In genomic region chr11:69064394-69064957, GRCh38 we compare ENCODE assay signal across 28 cellular contexts. TPM values are rescaled to one million over a fixed set of nuclear protein-coding genes. Genes with fewer than 3 reads are reported as not detected.
A peak's percentile ranks its signal among the peaks of the same experiment; 100 is the strongest.
DNase-seq lines count a peak whose midpoint lies in the region; ATAC-seq, FAIRE-seq and TF ChIP-seq lines count a peak whose summit lies in the region.
"Had no signal": no experiment of that assay in that cellular context is flagged by ENCODE, and none has a peak within 500 bp of the region (broad histone marks: within the 10 kb centered on the region; RNA-seq: fewer than 3 reads in every experiment).

No MANE protein-coding gene starts in this region.

- H3K9me3 Mint-ChIP-seq in immature natural killer cell, result no peaks in the 10 kb centered on the region
- H3K9me3 Mint-ChIP-seq: CD8-positive, alpha-beta T cell had no signal

- H3K4me1 Mint-ChIP-seq in immature natural killer cell, result peaks cover 0 to 4% of the 10 kb centered on the region in 2 donors

- in situ Hi-C loops in GM12878 (cut with MboI), result no loop called here

- H3K27ac Mint-ChIP-seq in immature natural killer cell, result no peak overlapping the region
- H3K27ac Mint-ChIP-seq: CD8-positive, alpha-beta T cell had no signal

- no peak overlapping the region for H3K27ac ChIP-seq in HEK293 (ENCODE audit: extremely low read depth, low read depth, low read length)
- H3K27ac ChIP-seq in GM12878 (ENCODE audit: control insufficient read depth, insufficient read depth), result no peak overlapping the region
- H3K27ac ChIP-seq in osteoblast (ENCODE audit: low read depth, low read length), result no peak overlapping the region
- H3K27ac ChIP-seq: RWPE1, SK-N-MC had no signal

- H3K79me2 ChIP-seq in GM12878 (ENCODE audit: control insufficient read depth, insufficient read depth, low read length) (no peaks in the 10 kb centered on the region), osteoblast (ENCODE audit: insufficient read depth, low read length) (peaks cover 4% of the 10 kb centered on the region)

- no peak for FAIRE-seq in GM12878 (lab: Jason Lieb, UNC)
- FAIRE-seq: GM12891 had no signal

- no peaks in the 10 kb centered on the region for H3K4me1 ChIP-seq in HEK293 (ENCODE audit: control insufficient read depth, insufficient read depth, low read length)
- H3K4me1 ChIP-seq in GM12878 (ENCODE audit: control insufficient read depth, insufficient read depth, low read length), result no peaks in the 10 kb centered on the region
- no peaks in the 10 kb centered on the region for H3K4me1 ChIP-seq in osteoblast (ENCODE audit: insufficient read depth, low read length)

- no peaks in the 10 kb centered on the region for H4K20me1 ChIP-seq in GM12878 (ENCODE audit: control insufficient read depth, insufficient read depth)
- H4K20me1 ChIP-seq in osteoblast (ENCODE audit: insufficient read depth, low read length), result peaks cover 24% of the 10 kb centered on the region

- no peak for TF ChIP-seq CTCF in HEK293 (tag by site-specific recombination; IDR thresholded peaks at IDR 0.05)
- no peak for TF ChIP-seq CTCF in GM12878 (IDR thresholded peaks at IDR 0.05 in 2 of 3, conservative IDR thresholded peaks at IDR 0.05 in 1 of 3; ENCODE audit: control insufficient read depth in 2 of 3, extremely low read depth in 1 of 3, insufficient read depth in 1 of 3, low read depth in 3 of 3, low read length in 3 of 3)
- no peak for TF ChIP-seq CTCF in osteoblast (IDR thresholded peaks at IDR 0.05; ENCODE audit: extremely low read depth, low read depth, low read length)

- TF ChIP-seq POLR2A in GM12878 (IDR thresholded peaks at IDR 0.05; ENCODE audit: low read depth, low read length), result 0 out of 2 replicates have a peak, but pooled peaks have one; percentile 14

- no peak overlapping the region for H3K4me3 Mint-ChIP-seq in immature natural killer cell
- H3K4me3 Mint-ChIP-seq: CD8-positive, alpha-beta T cell had no signal

- DNase-seq in GM12878 (ENCODE audit: low read depth, low spot score) (no peak), immature natural killer cell (peak; percentile 42 to 52 (median 43)), osteoblast (ENCODE audit: insufficient read length, low spot score, missing footprints) (peak; percentile 82)
- DNase-seq: C1 segment of cervical spinal cord, DMS 273 treated with DMSO at 0.1 percent for 48 hours, DMS79, EL, GDM1, H7, KG1, MG63, NCI-H1048, NCI-H1417, NCI-H1694 treated with DMSO at 0.1 percent for 48 hours, NCI-H2081, NCI-H2227 treated with DMSO at 0.1 percent for 48 hours, NCI-H526 treated with DMSO at 0.1 percent for 48 hours, SHP77 treated with DMSO at 0.1 percent for 48 hours, SW 1271 had no signal

- TF ChIP-seq RAD21 in GM12878 (IDR thresholded peaks at IDR 0.05; ENCODE audit: insufficient read depth, low read depth, low read length), result no peak

- H3K27me3 ChIP-seq in GM12878 (replicated peaks in 1 of 2; ENCODE audit: control insufficient read depth in 2 of 2, insufficient read depth in 2 of 2, low read length in 1 of 2) (no peaks in the 10 kb centered on the region), osteoblast (ENCODE audit: insufficient read depth, low read length) (no peaks in the 10 kb centered on the region)
- H3K27me3 ChIP-seq: MG63 had no signal

- ATAC-seq in GM12878 (no peak), HG03280 (IDR thresholded peaks at IDR 0.05; ENCODE audit: unreplicated experiment) (no peak), GM19467 (IDR thresholded peaks at IDR 0.05; ENCODE audit: unreplicated experiment) (no peak), HG02938 (IDR thresholded peaks at IDR 0.05; ENCODE audit: unreplicated experiment) (no peak)
- ATAC-seq: CD8-positive, alpha-beta T cell had no signal

- no peak overlapping the region for H3K9ac ChIP-seq in GM12878 (ENCODE audit: control insufficient read depth, insufficient read depth, low read length)

- H3K36me3 ChIP-seq in HEK293 (ENCODE audit: control insufficient read depth in 2 of 2, insufficient read depth in 1 of 2, low read length in 2 of 2) (peaks cover 0 to 37% of the 10 kb centered on the region in 2 experiments; a peak in 2 of 3 replicates), GM12878 (ENCODE audit: control insufficient read depth in 2 of 2, insufficient read depth in 2 of 2, low read length in 1 of 2) (peaks cover 0 to 14% of the 10 kb centered on the region in 2 experiments; a peak in 3 of 4 replicates), osteoblast (ENCODE audit: insufficient read depth, low read length) (no peaks in the 10 kb centered on the region)
- H3K36me3 ChIP-seq: MG63 had no signal

- no peaks in the 10 kb centered on the region for H3K36me3 Mint-ChIP-seq in immature natural killer cell

- SMC1A ChIA-PET in GM12878 (lab: Charles Lee; ENCODE audit: uncharacterized antibody, unreplicated experiment), result no interaction called here

- CTCF ChIA-PET in HEK293 (lab: Yijun Ruan, JAX), result no interaction called here
- CTCF ChIA-PET in GM12878 (lab: Yijun Ruan, JAX), result no interaction called here

- H3K4me2 ChIP-seq in GM12878 (ENCODE audit: control insufficient read depth, insufficient read depth) (no peak overlapping the region), osteoblast (ENCODE audit: insufficient read depth, low read length) (no peak overlapping the region)

- 64% methylated on average over 16 of the region's 16 CpGs for WGBS in GM12878 (ENCODE audit: insufficient coverage, insufficient replicate concordance, low lambda C conversion rate, missing lambda C conversion rate)

- no TSS peak for BruUV-seq in GM12878 (replicated peaks; lab: Mats Ljungman, UMichigan)

- H3K4me3 ChIP-seq in HEK293 (ENCODE audit: low read depth, low read length) (no peak overlapping the region), GM12878 (no peak overlapping the region), osteoblast (ENCODE audit: insufficient read depth, low read length) (no peak overlapping the region)
- H3K4me3 ChIP-seq: MG63, SK-N-MC had no signal

- no peak for TF ChIP-seq EP300 in GM12878 (IDR thresholded peaks at IDR 0.05; ENCODE audit: borderline replicate concordance in 1 of 2, control insufficient read depth in 1 of 2, low read depth in 2 of 2, low read length in 2 of 2)

- H3K9me3 ChIP-seq in HEK293 (ENCODE audit: control insufficient read depth, insufficient read depth, low read depth, low read length), result no peaks in the 10 kb centered on the region
- H3K9me3 ChIP-seq in GM12878 (replicated peaks; ENCODE audit: control insufficient read depth, insufficient read depth, low read length), result no peaks in the 10 kb centered on the region
- no peaks in the 10 kb centered on the region for H3K9me3 ChIP-seq in osteoblast (ENCODE audit: low read depth, low read length)
- H3K9me3 ChIP-seq: MG63 had no signal

- H2AFZ ChIP-seq in GM12878 (ENCODE audit: control insufficient read depth, low read depth, low read length) (no peak overlapping the region), osteoblast (ENCODE audit: low read length) (no peak overlapping the region)

- POLR2A ChIA-PET in HEK293 (lab: Yijun Ruan, JAX) (no interaction called here), GM12878 (lab: Charles Lee) (no interaction called here)

- RAD21 ChIA-PET in GM12878 (lab: Charles Lee; ENCODE audit: unreplicated experiment), result no interaction called here

- intact Hi-C loops in GM12878 (cut with micrococcal nuclease; ENCODE audit: unreplicated experiment), result no loop called here

- peaks cover 0 to 4% (median 3%) of the 10 kb centered on the region in 3 donors for H3K27me3 Mint-ChIP-seq in immature natural killer cell (ENCODE audit: low read depth in 3 of 3)

TF ChIP-seq in HEK293, 187 proteins besides CTCF, POLR2A, EP300 and RAD21 (continues in another document):
- TF ChIP-seq ZFHX2 (tag by site-specific recombination; conservative IDR thresholded peaks at IDR 0.05), result 0 out of 2 replicates have a peak, but pooled peaks have one; percentile 10

TF ChIP-seq in GM12878, 131 proteins besides CTCF, POLR2A, EP300 and RAD21 (continues in another document):
- TF ChIP-seq EGR1 (IDR thresholded peaks at IDR 0.05; ENCODE audit: borderline replicate concordance in 1 of 2, low read depth in 2 of 2, low read length in 2 of 2) (no peak), TBL1XR1 (IDR thresholded peaks at IDR 0.05; ENCODE audit: low read depth, low read length) (no peak), YBX1 (IDR thresholded peaks at IDR 0.05) (no peak)

RNA-seq across cellular contexts. Expression of gene TPCN2, which starts 15.7 kb away (rescaled TPM):
- total RNA-seq in GM12878 (2013; cell fraction: nucleolus; rRNA removed), result 108 and 127 TPM in 2 replicates
- total RNA-seq in GM12878 (2014; rRNA removed) (8.2 and 10.4 TPM in 2 replicates), GM12878 (2014; rRNA removed; fragmentation: Illumina TruSeq; extraction: Trizol) (5.7 and 6.5 TPM in 2 replicates), GM12878 (2021) (16.3 and 18.4 TPM in 2 replicates), osteoblast (14.1 and 17.4 TPM in 2 replicates)
- polyA plus RNA-seq in GM12878 (2011; ENCODE audit: low read depth), result 6.3 TPM
- polyA plus RNA-seq in GM12878 (2011; rRNA removed) (11.9 and 18.3 TPM in 2 replicates), GM12878 (2014; fragmentation: Illumina TruSeq; extraction: Trizol) (6.2 and 8.3 TPM in 2 replicates), GM12878 (2014; fragmentation: Nextera tagmentation; extraction: Ambion mirVana) (1 to 10 TPM; 1.7 to 2.4 TPM), GM12878 (2014; rRNA removed) (13.5 and 16.2 TPM in 2 replicates), GM12878 (2016; fragmentation: Nextera tagmentation; extraction: Ambion mirVana) (1 to 10 TPM; 7.9 to 8.5 TPM), immature natural killer cell (1 to 10 TPM; 4.8 to 7.0 (median 5.0) TPM)
- 15.3 and 17.0 TPM in 2 replicates for polyA plus RNA-seq in GM12878 (2011; cell fraction: cytosol; rRNA removed)
- polyA plus RNA-seq in GM12878 (2011; cell fraction: nucleus; rRNA removed), result 127 and 138 TPM in 2 replicates
- polyA plus RNA-seq in GM12878 (2012), result 10.9 and 14.3 TPM in 2 replicates
- 13.0 and 19.8 TPM in 2 replicates for polyA minus RNA-seq in GM12878 (2011; rRNA and poly(A)+ RNA removed)
- polyA minus RNA-seq in GM12878 (2011; cell fraction: cytosol; rRNA and poly(A)+ RNA removed), result 4.8 and 6.2 TPM in 2 replicates
- polyA minus RNA-seq in GM12878 (2011; cell fraction: nucleus; rRNA and poly(A)+ RNA removed), result 30.7 and 43.1 TPM in 2 replicates

RNA-seq across cellular contexts. Expression of gene MRGPRF, which starts 51.4 kb away (rescaled TPM):
- total RNA-seq in GM12878 (2013; cell fraction: nucleolus; rRNA removed), result not detected in 2 replicates
- total RNA-seq in GM12878 (2014; rRNA removed), result not detected in 2 replicates
- not detected in 2 replicates for total RNA-seq in GM12878 (2014; rRNA removed; fragmentation: Illumina TruSeq; extraction: Trizol)
- total RNA-seq in GM12878 (2021), result not detected in 2 replicates
- polyA plus RNA-seq in GM12878 (2011; ENCODE audit: low read depth), result not detected
- not detected in 2 replicates for polyA plus RNA-seq in GM12878 (2011; rRNA removed)
- polyA plus RNA-seq in GM12878 (2011; cell fraction: cytosol; rRNA removed), result not detected in 2 replicates
- polyA plus RNA-seq in GM12878 (2011; cell fraction: nucleus; rRNA removed), result not detected in 2 replicates
- not detected in 2 replicates for polyA plus RNA-seq in GM12878 (2012)
- polyA plus RNA-seq in GM12878 (2014; fragmentation: Illumina TruSeq; extraction: Trizol), result not detected in 2 replicates
- not detected for polyA plus RNA-seq in GM12878 (2014; fragmentation: Nextera tagmentation; extraction: Ambion mirVana)
- not detected in 2 replicates for polyA plus RNA-seq in GM12878 (2014; rRNA removed)
- polyA plus RNA-seq in GM12878 (2016; fragmentation: Nextera tagmentation; extraction: Ambion mirVana), result not detected
- not detected in 2 replicates for polyA minus RNA-seq in GM12878 (2011; rRNA and poly(A)+ RNA removed)
- polyA minus RNA-seq in GM12878 (2011; cell fraction: cytosol; rRNA and poly(A)+ RNA removed), result not detected in 2 replicates
- not detected in 2 replicates for polyA minus RNA-seq in GM12878 (2011; cell fraction: nucleus; rRNA and poly(A)+ RNA removed)
- polyA plus RNA-seq in immature natural killer cell, result not detected
- total RNA-seq in osteoblast, result 39.4 and 41.5 TPM in 2 replicates
- total RNA-seq: CD8-positive, alpha-beta T cell; NCI-H460 had no signal

Comparison
In these comparisons a context has a peak if more than half of its experiments do, and no peak if none do; other contexts are left out.
1. RNA of gene MRGPRF, which starts 51.4 kb away (total RNA-seq): 39.4 to 41.5 TPM in osteoblast; not detected in GM12878; every median in the first group is over 10 times any median in the second.